Comparison of ENCODE assay signal across 9 cellular contexts in the genomic region with DNA sequence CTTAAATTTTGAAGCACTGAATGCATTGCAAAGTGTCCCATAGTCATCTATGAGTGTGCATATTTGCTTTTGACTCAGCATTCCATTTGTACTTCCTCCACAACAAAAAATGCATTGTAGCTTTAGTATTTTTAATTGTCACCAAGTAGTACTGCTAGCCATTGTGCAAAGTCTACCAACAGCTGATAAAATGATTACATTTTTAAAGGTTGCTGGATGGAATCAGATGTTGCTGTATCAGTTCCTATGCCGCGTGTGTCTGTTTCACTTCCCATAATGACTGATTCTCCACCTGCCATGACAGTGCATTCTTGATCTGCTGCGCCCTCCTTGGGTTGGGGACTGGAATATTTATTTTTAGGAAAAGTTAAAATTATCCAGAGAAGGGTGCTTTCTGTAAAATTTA. TPM values are rescaled to one million over a fixed set of nuclear protein-coding genes. Genes with fewer than 3 reads are reported as not detected.
DNase-seq lines count a peak whose midpoint lies in the region; ATAC-seq, FAIRE-seq and TF ChIP-seq lines count a peak whose summit lies in the region.
"Had no signal": no experiment of that assay in that cellular context is flagged by ENCODE, and none has a peak within 500 bp of the region (broad histone marks: within the 10 kb centered on the region; RNA-seq: fewer than 3 reads in every experiment).

No MANE protein-coding gene starts in this region.

- in situ Hi-C loops in transverse colon (cut with MboI; ENCODE audit: low pct_ligation_motif_present in 1 of 4, low pct_unique_long_range_greater_than_20kb in 1 of 4, low sequenced_read_pairs in 3 of 4): no loop called here

- peak in 3 of 4 donors; percentile 34 to 54 (median 45) for ATAC-seq in right lobe of liver

- H3F3A ChIP-seq in MM.1S (ENCODE audit: insufficient read depth, low read length): 0 out of 2 replicates have a peak, but pooled peaks cover 5% of the 10 kb centered on the region

- TF ChIP-seq EP300 in transverse colon (IDR thresholded peaks at IDR 0.05; ENCODE audit: low read depth): no peak

- H2AFZ ChIP-seq in MM.1S (ENCODE audit: low read length): no peak overlapping the region

- peaks cover 15% of the 10 kb centered on the region for H3K4me1 ChIP-seq in MM.1S (ENCODE audit: low read length)
- H3K4me1 ChIP-seq in right lobe of liver: no peaks in the 10 kb centered on the region
- H3K4me1 ChIP-seq in transverse colon: peaks cover 0 to 11% (median 0%) of the 10 kb centered on the region in 4 donors
- H3K4me1 ChIP-seq: prostate gland had no signal

- H3K27ac ChIP-seq in MM.1S (ENCODE audit: low read length) (peak overlapping the region; percentile 40; the same call in 1 of the 2 replicates), right lobe of liver (no peak overlapping the region), transverse colon (no peak overlapping the region)
- H3K27ac ChIP-seq: prostate gland had no signal

- intact Hi-C loops in right lobe of liver (cut with DNase I) (no loop called here), transverse colon (cut with DNase I; ENCODE audit: low total_unique reads) (loop anchor here (10.0 kb wide), 1 partner anchor 78 kb away; no protein-coding TSS in a partner anchor)

- peak; percentile 48 for TF ChIP-seq CTCF in MM.1S (IDR thresholded peaks at IDR 0.05; ENCODE audit: low read length)
- no peak for TF ChIP-seq CTCF in right lobe of liver (IDR thresholded peaks at IDR 0.05)
- no peak for TF ChIP-seq CTCF in transverse colon (IDR thresholded peaks at IDR 0.05)

- peak overlapping the region; percentile 35 for H3K4me2 ChIP-seq in MM.1S (ENCODE audit: low read depth, low read length)

- no peak for DNase-seq in GM18507 (ENCODE audit: extremely low spot score, insufficient read length, low read depth)
- DNase-seq in HCEC 1CT: peak; percentile 31
- peak; percentile 63 for DNase-seq in MM.1S
- no peak for DNase-seq in right lobe of liver
- DNase-seq in stimulated activated CD4-positive, alpha-beta T cell treated with anti-CD3 and anti-CD28 coated beads, Interleukin-4, amount 100 ng/mL, for 4 hours: no peak
- no peak for DNase-seq in T1000 (lab: John Stamatoyannopoulos, UW)
- DNase-seq in NCI-H748 (lab: John Stamatoyannopoulos, UW; ENCODE audit: unreplicated experiment): no peak
- DNase-seq in transverse colon: no peak

- no peak overlapping the region for H3K9ac ChIP-seq in MM.1S (ENCODE audit: low read length)

- H3K79me2 ChIP-seq in MM.1S (ENCODE audit: low read length): no peaks in the 10 kb centered on the region

- TF ChIP-seq POLR2A in right lobe of liver (IDR thresholded peaks at IDR 0.05) (no peak), transverse colon (IDR thresholded peaks at IDR 0.05) (no peak)

- H3K9me3 ChIP-seq in MM.1S (replicated peaks; ENCODE audit: insufficient read depth, low read length) (no peaks in the 10 kb centered on the region), right lobe of liver (no peaks in the 10 kb centered on the region), transverse colon (no peaks in the 10 kb centered on the region)
- H3K9me3 ChIP-seq: prostate gland had no signal

- H3K36me3 ChIP-seq in MM.1S (replicated peaks; ENCODE audit: insufficient read depth, low read length): no peaks in the 10 kb centered on the region
- H3K36me3 ChIP-seq in right lobe of liver: no peaks in the 10 kb centered on the region
- no peaks in the 10 kb centered on the region for H3K36me3 ChIP-seq in transverse colon
- H3K36me3 ChIP-seq: prostate gland had no signal

- H3K9me2 ChIP-seq in MM.1S (replicated peaks; ENCODE audit: insufficient read depth, low read length): no peaks in the 10 kb centered on the region

- no peaks in the 10 kb centered on the region for H3K27me3 ChIP-seq in MM.1S (replicated peaks; ENCODE audit: insufficient read depth, low read length)
- no peaks in the 10 kb centered on the region for H3K27me3 ChIP-seq in right lobe of liver
- H3K27me3 ChIP-seq in transverse colon: no peaks in the 10 kb centered on the region

- FAIRE-seq in GM18507 (lab: Jason Lieb, UNC): peak; percentile 89

- H3K4me3 ChIP-seq in MM.1S (ENCODE audit: low read length) (no peak overlapping the region), right lobe of liver (no peak overlapping the region), transverse colon (no peak overlapping the region)
- H3K4me3 ChIP-seq: prostate gland had no signal

- 56% methylated on average over 3 of the region's 3 CpGs for WGBS in right lobe of liver (ENCODE audit: insufficient coverage, low coverage, low lambda C conversion rate, missing lambda C conversion rate)
- 76% methylated on average over 3 of the region's 3 CpGs; no CpG with 5 or more reads in 1 of the 2 donors for WGBS in transverse colon (ENCODE audit: low coverage in 1 of 2), 2 donors

- H4K20me1 ChIP-seq in MM.1S (ENCODE audit: insufficient read depth, low read length): no peaks in the 10 kb centered on the region

RNA-seq across cellular contexts. Expression of a gene that starts 41.2 kb away (rescaled TPM):
- total RNA-seq in right lobe of liver (1 to 10 TPM; 2.0 to 4.0 (median 3.5) TPM), transverse colon (1 to 10 TPM; 5.4 to 8.4 (median 7.5) TPM)

RNA-seq across cellular contexts. Expression of a gene that starts 42.3 kb away (rescaled TPM):
- total RNA-seq in right lobe of liver (10 to 100 TPM; 11.4 to 17.6 (median 12.1) TPM), transverse colon (10 to 100 TPM in 3 of 4 donors, under 1 TPM in 1; 0.80 to 22.5 (median 17.6) TPM)

Comparison
In these comparisons a context has a peak if more than half of its experiments do, and no peak if none do; other contexts are left out.
1. DNase-seq: peak in HCEC 1CT (single experiment) and MM.1S (single experiment); none in GM18507 (single experiment), right lobe of liver (0 of 3), stimulated activated CD4-positive, alpha-beta T cell treated with anti-CD3 and anti-CD28 coated beads, Interleukin-4, amount 100 ng/mL, for 4 hours (0 of 2), T1000 (single experiment), NCI-H748 (single experiment) and transverse colon (single experiment).